ENCODE assay signal across 33 cellular contexts in genomic region chr3:70333080-70333479, GRCh38. TPM values are rescaled to one million over a fixed set of nuclear protein-coding genes. Genes with fewer than 3 reads are reported as not detected.
"Had no signal": no experiment of that assay in that cellular context is flagged by ENCODE, and none has a peak within 500 bp of the region (broad histone marks: within the 10 kb centered on the region; RNA-seq: fewer than 3 reads in every experiment).

No MANE protein-coding gene starts in this region.

- H3K36me3 Mint-ChIP-seq: mesothelial cell of epicardium had no signal

- H3K27me3 ChIP-seq: colonic mucosa, esophagus squamous epithelium, gastrocnemius medialis, heart right ventricle, left lung had no signal

- H3K27ac Mint-ChIP-seq: dendritic cell treated with granulocyte-macrophage colony-stimulating factor and Interleukin-4, amounts not matched to agents 40 ng/mL and 50 ng/mL, for 4 days; effector memory CD8-positive, alpha-beta T cell; endodermal cell; mesothelial cell of epicardium had no signal

- H3K27ac ChIP-seq: colonic mucosa, epithelial cell of prostate, esophagus squamous epithelium, gastrocnemius medialis, heart right ventricle, left lung, lower lobe of right lung had no signal

- DNase-seq: colonic mucosa; cortex of kidney; effector CD8-positive, alpha-beta T cell; effector memory CD8-positive, alpha-beta T cell; endodermal cell; erythroblast; esophagus squamous epithelium; foreskin fibroblast; foreskin melanocyte; gastrocnemius medialis; glutamatergic neuron; head of caudate nucleus; hippocampal formation; left cardiac atrium; left lung; left ventricle myocardium superior; lower lobe of right lung; mesenchymal stem cell; mucosa of descending colon; naive B cell had no signal

- H3K4me3 ChIP-seq: colonic mucosa, esophagus squamous epithelium, gastrocnemius medialis, heart right ventricle, left lung, lower lobe of right lung, mucosa of descending colon had no signal

- H3K9me3 Mint-ChIP-seq: dendritic cell treated with granulocyte-macrophage colony-stimulating factor and Interleukin-4, amounts not matched to agents 40 ng/mL and 50 ng/mL, for 4 days had no signal

- H3K4me3 Mint-ChIP-seq: dendritic cell treated with granulocyte-macrophage colony-stimulating factor and Interleukin-4, amounts not matched to agents 40 ng/mL and 50 ng/mL, for 4 days; effector memory CD8-positive, alpha-beta T cell; endodermal cell; mesothelial cell of epicardium; naive B cell had no signal

- H3K27me3 Mint-ChIP-seq: dendritic cell treated with granulocyte-macrophage colony-stimulating factor and Interleukin-4, amounts not matched to agents 40 ng/mL and 50 ng/mL, for 4 days; effector memory CD8-positive, alpha-beta T cell had no signal

- H3K4me1 ChIP-seq: colonic mucosa, esophagus squamous epithelium, gastrocnemius medialis, heart right ventricle, left lung, lower lobe of right lung had no signal

- H3K4me1 Mint-ChIP-seq: mesothelial cell of epicardium, naive B cell had no signal

- ATAC-seq: effector memory CD8-positive, alpha-beta T cell; esophagus mucosa; gastrocnemius medialis; heart right ventricle; left cardiac atrium; left lung; left ventricle myocardium superior; lower lobe of right lung; mucosa of descending colon had no signal

- H3K36me3 ChIP-seq: colonic mucosa, esophagus squamous epithelium, gastrocnemius medialis, heart right ventricle, left lung, lower lobe of right lung had no signal

- H3K9me3 ChIP-seq: colonic mucosa, esophagus squamous epithelium, gastrocnemius medialis, heart right ventricle, left lung, lower lobe of right lung, mucosa of descending colon had no signal

RNA-seq across cellular contexts. Expression of gene MDFIC2, which starts 20.6 kb away (rescaled TPM):
- total RNA-seq: colonic mucosa, dermis microvascular lymphatic vessel endothelial cell, endodermal cell, esophagus mucosa, esophagus squamous epithelium, gastrocnemius medialis, glomerular endothelial cell, heart right ventricle, kidney epithelial cell, left cardiac atrium, left lung, left ventricle myocardium superior, lower leg skin, lower lobe of right lung, lung microvascular endothelial cell, mesenteric fat pad, mesothelial cell of epicardium, mucosa of descending colon, myocyte had no signal
- polyA plus RNA-seq: keratinocyte had no signal
